30 cellular contexts compared by ENCODE assay signal in the genomic region with DNA sequence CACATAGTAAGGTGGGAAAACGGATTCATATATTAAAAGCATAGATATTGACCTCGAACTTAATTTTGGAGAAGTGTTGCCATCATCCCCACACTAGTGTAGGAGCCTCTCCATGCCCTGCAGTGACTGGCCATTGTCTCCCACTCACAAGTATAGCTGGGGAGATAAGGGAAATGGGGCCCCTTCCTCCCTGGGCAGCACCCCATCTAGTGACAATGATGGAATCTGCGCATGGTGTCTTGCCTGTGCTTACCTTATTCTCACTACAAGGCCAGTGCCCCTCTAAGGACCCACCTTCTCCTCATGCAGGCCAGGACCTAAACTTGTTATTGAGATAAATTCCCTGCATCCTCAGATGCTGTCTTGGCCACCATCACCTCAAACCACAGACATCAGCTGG.
"Had no signal": no experiment of that assay in that cellular context is flagged by ENCODE, and none has a peak within 500 bp of the region (broad histone marks: within the 10 kb centered on the region; RNA-seq: fewer than 3 reads in every experiment).

No MANE protein-coding gene starts in this region.

- FAIRE-seq: endometrium, frontal cortex, islet of Langerhans had no signal

- H3K36me3 ChIP-seq: ascending aorta, cardiac muscle cell, colonic mucosa, left ventricle myocardium inferior, right atrium auricular region, upper lobe of left lung, vagina had no signal

- ATAC-seq: activated CD4-positive, alpha-beta T cell treated with anti-CD3 and anti-CD28 coated beads for 36 hours; activated CD8-positive, alpha-beta memory T cell treated with anti-CD3 and anti-CD28 coated beads, Interleukin-2, amount 10 ng/mL, durations not matched to agents 7 days and 5 days; activated CD8-positive, alpha-beta T cell treated with anti-CD3 and anti-CD28 coated beads, Interleukin-2, amount 10 ng/mL, durations not matched to agents 7 days and 5 days; mucosa of descending colon; stimulated activated memory B cell treated with anti-CD40 and anti-IgM and Interleukin-4, amounts not matched to agents 10 μg/mL and 1 μg/mL and 100 μg/mL, for 72 hours; stimulated activated naive CD8-positive, alpha-beta T cell treated with anti-CD3 and anti-CD28 coated beads, Interleukin-15, amount 100 ng/mL, for 72 hours had no signal

- H3K9me3 ChIP-seq: ascending aorta, colonic mucosa, left ventricle myocardium inferior, mucosa of descending colon, right atrium auricular region, vagina had no signal

- H3K27ac ChIP-seq: ascending aorta, cardiac muscle cell, colonic mucosa, epithelial cell of prostate, left ventricle myocardium inferior, right atrium auricular region, upper lobe of left lung, vagina had no signal

- H3K27me3 ChIP-seq: ascending aorta, cardiac muscle cell, colonic mucosa, right atrium auricular region, upper lobe of left lung, vagina had no signal

- DNase-seq: activated CD4-positive, alpha-beta T cell treated with anti-CD3 and anti-CD28 coated beads for 36 hours; activated CD4-positive, CD25-positive, alpha-beta regulatory T cell; activated CD8-positive, alpha-beta memory T cell treated with anti-CD3 and anti-CD28 coated beads, Interleukin-2, amount 10 ng/mL, durations not matched to agents 7 days and 5 days; activated CD8-positive, alpha-beta T cell treated with anti-CD3 and anti-CD28 coated beads, Interleukin-2, amount 10 ng/mL, durations not matched to agents 7 days and 5 days; activated naive CD4-positive, alpha-beta T cell; activated T-cell treated with anti-CD3 and anti-CD28 coated beads, Interleukin-2, amount 50 U/mL, for 48 hours; cerebellar nuclear complex; colonic mucosa; effector CD8-positive, alpha-beta T cell; glutamatergic neuron; left ventricle myocardium inferior; mesendoderm; mucosa of descending colon; stimulated activated CD4-positive, alpha-beta T cell treated with anti-CD3 and anti-CD28 coated beads, Interleukin-1b, Interleukin-23, amount 100 ng/mL, for 48 hours; stimulated activated CD4-positive, alpha-beta T cell treated with anti-CD3 and anti-CD28 coated beads, Interleukin-4, amount 100 ng/mL, for 4 hours; stimulated activated CD8-positive, alpha-beta memory T cell treated with anti-CD3 and anti-CD28 coated beads, Interleukin-4, amount 100 ng/mL, for 48 hours; stimulated activated naive CD8-positive, alpha-beta T cell treated with anti-CD3 and anti-CD28 coated beads, Interleukin-15, amount 100 ng/mL, for 72 hours; substantia nigra; upper lobe of left lung had no signal

- H3K4me1 ChIP-seq: ascending aorta, colonic mucosa, left ventricle myocardium inferior, right atrium auricular region, upper lobe of left lung, vagina had no signal

- H3K4me3 ChIP-seq: ascending aorta, cardiac muscle cell, colonic mucosa, left ventricle myocardium inferior, lung, mucosa of descending colon, right atrium auricular region, smooth muscle cell, upper lobe of left lung, vagina had no signal

- H3K4me2 ChIP-seq: smooth muscle cell had no signal
